19 cellular contexts compared by ENCODE assay signal in the genomic region with DNA sequence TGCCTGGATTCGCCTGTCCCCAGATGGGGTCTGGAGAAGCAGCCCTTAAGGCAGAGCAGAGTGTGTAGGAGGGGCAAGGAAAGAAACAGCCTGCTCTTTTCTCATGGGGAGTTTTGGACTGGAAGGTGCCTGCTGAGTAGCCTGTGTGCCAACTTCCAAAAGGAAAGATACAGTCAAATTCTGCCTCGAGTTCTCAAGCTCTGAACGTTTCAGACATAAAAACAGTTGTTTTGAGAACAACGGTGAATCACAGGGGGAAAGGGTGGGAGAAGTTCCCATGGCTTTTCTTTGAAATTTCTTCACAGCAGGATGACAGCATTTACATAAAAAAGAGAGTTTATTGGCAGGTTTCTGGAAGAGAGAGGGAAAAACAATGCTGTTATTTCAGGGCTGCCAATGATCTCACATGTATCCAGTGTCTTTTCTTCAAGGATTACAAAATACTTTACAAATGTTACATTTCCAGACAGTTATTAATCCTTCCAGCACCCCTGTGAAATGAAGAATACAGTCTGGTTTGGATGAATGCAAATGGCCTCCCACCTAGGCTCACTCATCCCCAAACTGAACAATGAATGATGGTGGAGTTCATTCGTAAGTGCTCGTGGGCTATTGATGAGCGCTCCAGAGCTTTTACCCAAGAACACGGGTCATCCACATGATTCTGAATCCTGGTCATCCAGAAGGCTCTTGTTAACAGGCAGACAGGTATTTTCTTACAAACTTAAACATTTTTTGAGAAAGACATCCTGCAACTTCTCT. TPM values are rescaled to one million over a fixed set of nuclear protein-coding genes. Genes with fewer than 3 reads are reported as not detected.
DNase-seq lines count a peak whose midpoint lies in the region; ATAC-seq and TF ChIP-seq lines count a peak whose summit lies in the region.
"Had no signal": no experiment of that assay in that cellular context is flagged by ENCODE, and none has a peak within 500 bp of the region (broad histone marks: within the 10 kb centered on the region; RNA-seq: fewer than 3 reads in every experiment).

No MANE protein-coding gene starts in this region.

- peaks cover 9% of the 10 kb centered on the region for H3K4me1 ChIP-seq in adipocyte (ENCODE audit: control insufficient read depth, insufficient read depth, low read length)
- H3K4me1 ChIP-seq in fibroblast of lung (ENCODE audit: control insufficient read depth, extremely low read depth, insufficient read depth, low read length) = no peaks in the 10 kb centered on the region
- peaks cover 0 to 1% (median 0%) of the 10 kb centered on the region in 9 donors for H3K4me1 ChIP-seq in heart right ventricle
- H3K4me1 ChIP-seq: ascending aorta, lower lobe of right lung, psoas muscle had no signal

- WGBS in heart right ventricle, 2 donors = 65 to 67% methylated on average over 8 of the region's 8 CpGs

- no peak overlapping the region for H2AFZ ChIP-seq in fibroblast of lung (ENCODE audit: low read length)
- H2AFZ ChIP-seq: PC-9 had no signal

- TF ChIP-seq CTCF in fibroblast of lung (conservative IDR thresholded peaks at IDR 0.05 in 1 of 2, IDR thresholded peaks at IDR 0.05 in 1 of 2; ENCODE audit: low read depth in 1 of 2, low read length in 2 of 2) = no peak
- TF ChIP-seq CTCF in GM10266 (IDR thresholded peaks at IDR 0.05; ENCODE audit: control insufficient read depth, insufficient read depth, low read depth, missing control alignments) = no peak
- no peak for TF ChIP-seq CTCF in heart right ventricle (IDR thresholded peaks at IDR 0.05)

- peaks cover 5% of the 10 kb centered on the region for H3K9me3 ChIP-seq in adipocyte (ENCODE audit: control insufficient read depth, low read length)
- no peaks in the 10 kb centered on the region for H3K9me3 ChIP-seq in fibroblast of lung (ENCODE audit: control insufficient read depth, insufficient read depth, low read depth, low read length)
- peaks cover 0 to 12% (median 0%) of the 10 kb centered on the region in 11 donors for H3K9me3 ChIP-seq in heart right ventricle
- H3K9me3 ChIP-seq: ascending aorta, lower lobe of right lung, psoas muscle, SK-N-SH had no signal

- H3K9ac ChIP-seq in adipocyte (ENCODE audit: low read length) (peak overlapping the region; percentile 9), fibroblast of lung (ENCODE audit: insufficient read depth, low read length) (no peak overlapping the region)
- H3K9ac ChIP-seq: SK-N-SH had no signal

- peak; percentile 67 for DNase-seq in ELF-1 (ENCODE audit: low read depth, low spot score)
- peak; percentile 15 for DNase-seq in adipocyte (ENCODE audit: low read depth)
- peak; percentile 29 to 46 for DNase-seq in fibroblast of lung (ENCODE audit: low read depth in 2 of 2)
- DNase-seq in non-pigmented ciliary epithelial cell (ENCODE audit: low read depth) = peak; percentile 2
- DNase-seq in NCI-H524 treated with DMSO at 0.1 percent for 48 hours (lab: John Stamatoyannopoulos, UW) = no peak
- no peak for DNase-seq in GM10266 (ENCODE audit: extremely low spot score)
- DNase-seq in heart right ventricle = no peak
- DNase-seq in activated CD8-positive, alpha-beta memory T cell treated with anti-CD3 and anti-CD28 coated beads, Interleukin-2, amount 50 U/mL, for 48 hours = no peak
- DNase-seq: activated CD4-positive, alpha-beta T cell treated with anti-CD3 and anti-CD28 coated beads for 36 hours; GDM1; lower lobe of right lung; naive thymus-derived CD8-positive, alpha-beta T cell; NCI-H69; PC-9; psoas muscle; SK-N-SH; stimulated activated CD4-positive, alpha-beta T cell treated with anti-CD3 and anti-CD28 coated beads, Interleukin-15, amount 100 ng/mL, for 24 hours; stimulated activated naive CD8-positive, alpha-beta T cell treated with anti-CD3 and anti-CD28 coated beads, Interleukin-15, amount 100 ng/mL, for 72 hours had no signal

- no peak overlapping the region for H3K4me2 ChIP-seq in fibroblast of lung (ENCODE audit: extremely low read depth, insufficient read depth, low read length)
- H3K4me2 ChIP-seq: PC-9, SK-N-SH had no signal

- no peaks in the 10 kb centered on the region for H3K79me2 ChIP-seq in fibroblast of lung (ENCODE audit: control insufficient read depth, insufficient read depth, low read length)

- H3K4me3 ChIP-seq in adipocyte (ENCODE audit: low read length) = peak overlapping the region; percentile 12
- H3K4me3 ChIP-seq in fibroblast of lung (replicated peaks in 1 of 4; ENCODE audit: control extremely low read depth in 1 of 4, insufficient read depth in 1 of 4, low read depth in 3 of 4, low read length in 4 of 4) = no peak overlapping the region
- no peak overlapping the region for H3K4me3 ChIP-seq in heart right ventricle
- H3K4me3 ChIP-seq: ascending aorta, lower lobe of right lung, PC-9, psoas muscle had no signal

- H3K27ac ChIP-seq in fibroblast of lung (ENCODE audit: insufficient read depth, low read length) (no peak overlapping the region), heart right ventricle (no peak overlapping the region)
- H3K27ac ChIP-seq: ascending aorta, lower lobe of right lung, PC-9, psoas muscle had no signal

- intact Hi-C loops in heart right ventricle (cut with DNase I) = no loop called here

- H4K20me1 ChIP-seq in fibroblast of lung (ENCODE audit: control insufficient read depth, extremely low read depth, insufficient read depth, low read length) = no peaks in the 10 kb centered on the region

- no peaks in the 10 kb centered on the region for H3K27me3 ChIP-seq in adipocyte (replicated peaks; ENCODE audit: control insufficient read depth, insufficient read depth, low read length)
- no peaks in the 10 kb centered on the region for H3K27me3 ChIP-seq in fibroblast of lung (ENCODE audit: control insufficient read depth, insufficient read depth, low read length)
- H3K27me3 ChIP-seq in heart right ventricle = no peaks in the 10 kb centered on the region
- H3K27me3 ChIP-seq: ascending aorta had no signal

- H3K36me3 ChIP-seq in adipocyte (ENCODE audit: control insufficient read depth, insufficient read depth, low read length, severe bottlenecking) (no peaks in the 10 kb centered on the region), fibroblast of lung (ENCODE audit: control insufficient read depth, insufficient read depth, low read length) (no peaks in the 10 kb centered on the region), heart right ventricle (no peaks in the 10 kb centered on the region)
- H3K36me3 ChIP-seq: ascending aorta, lower lobe of right lung had no signal

- no peak for ATAC-seq in heart right ventricle
- ATAC-seq: activated CD4-positive, alpha-beta T cell treated with anti-CD3 and anti-CD28 coated beads for 36 hours; lower lobe of right lung; naive thymus-derived CD8-positive, alpha-beta T cell; psoas muscle; stimulated activated naive CD8-positive, alpha-beta T cell treated with anti-CD3 and anti-CD28 coated beads, Interleukin-15, amount 100 ng/mL, for 72 hours had no signal

RNA-seq across cellular contexts. Expression of a gene that starts 33.8 kb away (rescaled TPM):
- total RNA-seq in fibroblast of lung = 91.4 and 157 TPM in 2 replicates
- polyA plus RNA-seq in fibroblast of lung = 85.2 and 130 TPM in 2 replicates
- 107 and 162 TPM in 2 replicates for polyA plus RNA-seq in fibroblast of lung (2012)
- polyA minus RNA-seq in fibroblast of lung (ENCODE audit: low replicate concordance) = 37.0 and 76.5 TPM in 2 replicates
- total RNA-seq in heart right ventricle = 100 to 1,000 TPM; 134 to 194 (median 163) TPM
- polyA plus RNA-seq in heart right ventricle = 100 to 1,000 TPM in 1 of 2 donors, 10 to 100 TPM in 1; 54.9 to 122 TPM

Comparison
In these comparisons a context has a peak if more than half of its experiments do, and no peak if none do; other contexts are left out.
1. DNase-seq: peak in ELF-1 (single experiment), adipocyte (single experiment), fibroblast of lung (2 of 2) and non-pigmented ciliary epithelial cell (single experiment); none in NCI-H524 treated with DMSO at 0.1 percent for 48 hours (single experiment), GM10266 (single experiment), heart right ventricle (0 of 2) and activated CD8-positive, alpha-beta memory T cell treated with anti-CD3 and anti-CD28 coated beads, Interleukin-2, amount 50 U/mL, for 48 hours (single experiment).